ENCODE assay signal across 1 cellular context in the genomic region with DNA sequence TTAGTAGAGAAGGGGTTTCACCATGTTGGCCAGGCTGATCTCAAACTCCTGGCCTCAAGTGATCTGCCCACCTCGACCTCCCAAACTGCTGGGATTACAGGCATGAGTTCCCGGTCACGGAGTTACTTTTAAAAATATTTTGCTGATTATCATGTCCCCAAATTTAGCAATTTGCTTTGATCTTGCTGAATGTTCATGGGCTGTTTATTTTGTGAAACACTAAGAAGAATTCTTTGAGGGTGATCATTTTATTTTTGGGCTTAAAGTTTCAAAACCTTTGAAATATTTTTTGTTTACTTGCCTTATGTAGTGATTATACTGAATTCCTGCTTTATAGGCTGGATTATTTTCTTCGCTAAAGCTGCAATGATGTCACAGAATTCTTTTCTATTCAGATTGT.
TF ChIP-seq lines count a peak whose summit lies in the region.

No MANE protein-coding gene starts in this region.

TF ChIP-seq in WTC11, 78 proteins besides CTCF, POLR2A, EP300 and RAD21 (continued from another document):
- TF ChIP-seq, protein P1, sequence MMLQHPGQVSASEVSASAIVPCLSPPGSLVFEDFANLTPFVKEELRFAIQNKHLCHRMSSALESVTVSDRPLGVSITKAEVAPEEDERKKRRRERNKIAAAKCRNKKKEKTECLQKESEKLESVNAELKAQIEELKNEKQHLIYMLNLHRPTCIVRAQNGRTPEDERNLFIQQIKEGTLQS (CRISPR knock-in tag; conservative IDR thresholded peaks at IDR 0.05): no peak
- TF ChIP-seq HMGA2 (CRISPR knock-in tag; IDR thresholded peaks at IDR 0.05) (no peak), ZNF317 (CRISPR knock-in tag; IDR thresholded peaks at IDR 0.05; ENCODE audit: borderline replicate concordance, low read depth) (no peak), ZNF671 (CRISPR knock-in tag; IDR thresholded peaks at IDR 0.05) (no peak), ZNF138 (CRISPR knock-in tag; conservative IDR thresholded peaks at IDR 0.05) (no peak), RORB (CRISPR knock-in tag; IDR thresholded peaks at IDR 0.05) (no peak), CBFB (CRISPR knock-in tag; IDR thresholded peaks at IDR 0.05; ENCODE audit: low read depth) (no peak)
- TF ChIP-seq, protein P2, sequence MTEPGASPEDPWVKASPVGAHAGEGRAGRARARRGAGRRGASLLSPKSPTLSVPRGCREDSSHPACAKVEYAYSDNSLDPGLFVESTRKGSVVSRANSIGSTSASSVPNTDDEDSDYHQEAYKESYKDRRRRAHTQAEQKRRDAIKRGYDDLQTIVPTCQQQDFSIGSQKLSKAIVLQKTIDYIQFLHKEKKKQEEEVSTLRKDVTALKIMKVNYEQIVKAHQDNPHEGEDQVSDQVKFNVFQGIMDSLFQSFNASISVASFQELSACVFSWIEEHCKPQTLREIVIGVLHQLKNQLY (CRISPR knock-in tag; IDR thresholded peaks at IDR 0.05): no peak
- TF ChIP-seq, protein P3, sequence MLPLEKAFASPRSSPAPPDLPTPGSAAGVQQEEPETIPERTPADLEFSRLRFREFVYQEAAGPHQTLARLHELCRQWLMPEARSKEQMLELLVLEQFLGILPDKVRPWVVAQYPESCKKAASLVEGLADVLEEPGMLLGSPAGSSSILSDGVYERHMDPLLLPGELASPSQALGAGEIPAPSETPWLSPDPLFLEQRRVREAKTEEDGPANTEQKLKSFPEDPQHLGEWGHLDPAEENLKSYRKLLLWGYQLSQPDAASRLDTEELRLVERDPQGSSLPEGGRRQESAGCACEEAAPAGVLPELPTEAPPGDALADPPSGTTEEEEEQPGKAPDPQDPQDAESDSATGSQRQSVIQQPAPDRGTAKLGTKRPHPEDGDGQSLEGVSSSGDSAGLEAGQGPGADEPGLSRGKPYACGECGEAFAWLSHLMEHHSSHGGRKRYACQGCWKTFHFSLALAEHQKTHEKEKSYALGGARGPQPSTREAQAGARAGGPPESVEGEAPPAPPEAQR (CRISPR knock-in tag; IDR thresholded peaks at IDR 0.05): no peak
- TF ChIP-seq, protein P4, sequence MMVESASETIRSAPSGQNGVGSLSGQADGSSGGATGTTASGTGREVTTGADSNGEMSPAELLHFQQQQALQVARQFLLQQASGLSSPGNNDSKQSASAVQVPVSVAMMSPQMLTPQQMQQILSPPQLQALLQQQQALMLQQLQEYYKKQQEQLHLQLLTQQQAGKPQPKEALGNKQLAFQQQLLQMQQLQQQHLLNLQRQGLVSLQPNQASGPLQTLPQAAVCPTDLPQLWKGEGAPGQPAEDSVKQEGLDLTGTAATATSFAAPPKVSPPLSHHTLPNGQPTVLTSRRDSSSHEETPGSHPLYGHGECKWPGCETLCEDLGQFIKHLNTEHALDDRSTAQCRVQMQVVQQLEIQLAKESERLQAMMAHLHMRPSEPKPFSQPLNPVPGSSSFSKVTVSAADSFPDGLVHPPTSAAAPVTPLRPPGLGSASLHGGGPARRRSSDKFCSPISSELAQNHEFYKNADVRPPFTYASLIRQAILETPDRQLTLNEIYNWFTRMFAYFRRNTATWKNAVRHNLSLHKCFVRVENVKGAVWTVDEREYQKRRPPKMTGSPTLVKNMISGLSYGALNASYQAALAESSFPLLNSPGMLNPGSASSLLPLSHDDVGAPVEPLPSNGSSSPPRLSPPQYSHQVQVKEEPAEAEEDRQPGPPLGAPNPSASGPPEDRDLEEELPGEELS (CRISPR knock-in tag; IDR thresholded peaks at IDR 0.05): no peak
- TF ChIP-seq, protein P5, sequence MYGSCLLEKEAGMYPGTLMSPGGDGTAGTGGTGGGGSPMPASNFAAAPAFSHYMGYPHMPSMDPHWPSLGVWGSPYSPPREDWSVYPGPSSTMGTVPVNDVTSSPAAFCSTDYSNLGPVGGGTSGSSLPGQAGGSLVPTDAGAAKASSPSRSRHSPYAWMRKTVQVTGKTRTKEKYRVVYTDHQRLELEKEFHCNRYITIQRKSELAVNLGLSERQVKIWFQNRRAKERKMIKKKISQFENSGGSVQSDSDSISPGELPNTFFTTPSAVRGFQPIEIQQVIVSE (CRISPR knock-in tag; IDR thresholded peaks at IDR 0.05; ENCODE audit: borderline replicate concordance): no peak
- TF ChIP-seq, protein P6, sequence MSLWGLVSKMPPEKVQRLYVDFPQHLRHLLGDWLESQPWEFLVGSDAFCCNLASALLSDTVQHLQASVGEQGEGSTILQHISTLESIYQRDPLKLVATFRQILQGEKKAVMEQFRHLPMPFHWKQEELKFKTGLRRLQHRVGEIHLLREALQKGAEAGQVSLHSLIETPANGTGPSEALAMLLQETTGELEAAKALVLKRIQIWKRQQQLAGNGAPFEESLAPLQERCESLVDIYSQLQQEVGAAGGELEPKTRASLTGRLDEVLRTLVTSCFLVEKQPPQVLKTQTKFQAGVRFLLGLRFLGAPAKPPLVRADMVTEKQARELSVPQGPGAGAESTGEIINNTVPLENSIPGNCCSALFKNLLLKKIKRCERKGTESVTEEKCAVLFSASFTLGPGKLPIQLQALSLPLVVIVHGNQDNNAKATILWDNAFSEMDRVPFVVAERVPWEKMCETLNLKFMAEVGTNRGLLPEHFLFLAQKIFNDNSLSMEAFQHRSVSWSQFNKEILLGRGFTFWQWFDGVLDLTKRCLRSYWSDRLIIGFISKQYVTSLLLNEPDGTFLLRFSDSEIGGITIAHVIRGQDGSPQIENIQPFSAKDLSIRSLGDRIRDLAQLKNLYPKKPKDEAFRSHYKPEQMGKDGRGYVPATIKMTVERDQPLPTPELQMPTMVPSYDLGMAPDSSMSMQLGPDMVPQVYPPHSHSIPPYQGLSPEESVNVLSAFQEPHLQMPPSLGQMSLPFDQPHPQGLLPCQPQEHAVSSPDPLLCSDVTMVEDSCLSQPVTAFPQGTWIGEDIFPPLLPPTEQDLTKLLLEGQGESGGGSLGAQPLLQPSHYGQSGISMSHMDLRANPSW (CRISPR knock-in tag; conservative IDR thresholded peaks at IDR 0.05; ENCODE audit: low read depth): no peak
